Comparison of ENCODE assay signal across 19 cellular contexts in the genomic region with DNA sequence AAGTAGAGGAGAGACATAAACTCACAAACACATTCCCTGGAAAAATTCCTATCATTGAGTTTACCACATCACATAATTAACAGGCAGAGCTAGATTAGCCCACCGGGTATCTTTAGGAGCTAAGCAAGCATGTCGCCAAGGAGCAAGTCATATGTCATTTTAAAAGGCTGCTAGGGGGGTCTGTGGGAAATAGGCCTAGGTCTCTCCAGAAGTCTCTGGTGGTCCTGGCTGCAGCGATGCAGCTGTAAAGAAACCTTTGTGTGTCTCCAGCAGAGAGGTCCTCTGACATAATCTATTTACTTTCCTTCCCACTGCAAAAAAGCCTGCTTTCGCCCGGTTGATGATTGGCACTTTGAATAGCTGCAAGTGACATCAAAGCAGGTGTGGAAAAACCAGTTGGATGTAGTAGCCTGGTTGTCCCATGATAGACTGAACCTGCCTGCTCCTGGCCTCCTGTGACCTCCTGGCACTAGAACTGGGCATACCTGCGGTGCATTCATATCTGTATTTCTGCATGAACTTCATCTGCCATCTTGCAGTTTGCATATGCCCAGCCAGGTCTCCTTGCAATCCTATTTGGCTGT. TPM values are rescaled to one million over a fixed set of nuclear protein-coding genes. Genes with fewer than 3 reads are reported as not detected.
A peak's percentile ranks its signal among the peaks of the same experiment; 100 is the strongest.
DNase-seq lines count a peak whose midpoint lies in the region; ATAC-seq and TF ChIP-seq lines count a peak whose summit lies in the region.
"Had no signal": no experiment of that assay in that cellular context is flagged by ENCODE, and none has a peak within 500 bp of the region (broad histone marks: within the 10 kb centered on the region; RNA-seq: fewer than 3 reads in every experiment).

No MANE protein-coding gene starts in this region.

- no peak overlapping the region for H4K5ac ChIP-seq in H9 (ENCODE audit: insufficient read length, low read depth, low read length)

- no peak overlapping the region for H3K9ac ChIP-seq in H9 (ENCODE audit: extremely low read depth, insufficient read length, low read length)

- DNase-seq in cardiac muscle cell (ENCODE audit: low read depth in 1 of 2, low spot score in 1 of 2), result no peak
- DNase-seq in left cardiac atrium, result no peak
- peak; percentile 75 for DNase-seq in NCI-H748 (lab: John Stamatoyannopoulos, UW; ENCODE audit: unreplicated experiment)
- peak; percentile 46 for DNase-seq in left kidney (ENCODE audit: low read depth, low spot score)
- no peak for DNase-seq in HFFc6
- no peak for DNase-seq in activated naive CD4-positive, alpha-beta T cell treated with anti-CD3 and anti-CD28 coated beads, Interleukin-2, amount 50 U/mL, for 16 hours
- no peak for DNase-seq in H9
- DNase-seq: activated CD4-positive, CD25-positive, alpha-beta regulatory T cell treated with anti-CD3 and anti-CD28 coated beads, Interleukin-2, amount 50 U/mL, for 72 hours; activated gamma-delta T cell; CD4-positive, alpha-beta memory T cell; colonic mucosa; H7; midbrain; NCI-H82; stimulated activated CD4-positive, alpha-beta T cell treated with anti-CD3 and anti-CD28 coated beads, Interleukin-4, amount 100 ng/mL, for 4 hours; tibial artery had no signal

- no peak overlapping the region for H3K18ac ChIP-seq in H9 (ENCODE audit: insufficient read length, low read depth, low read length)

- WGBS in H9 (ENCODE audit: extremely low coverage, insufficient read length, low lambda C conversion rate), result no CpG with 5 or more reads among the region's 6 CpGs

- no peak overlapping the region for H2BK15ac ChIP-seq in H9 (ENCODE audit: low read depth, low read length)

- no peak overlapping the region for H3K4me3 ChIP-seq in cardiac muscle cell
- H3K4me3 ChIP-seq: ascending aorta, colonic mucosa, tibial artery had no signal

- peaks cover 59% of the 10 kb centered on the region for H3K4me1 ChIP-seq in cardiac muscle cell (ENCODE audit: low read depth)
- no peaks in the 10 kb centered on the region for H3K4me1 ChIP-seq in H9 (ENCODE audit: insufficient read depth, low read length)
- H3K4me1 ChIP-seq: ascending aorta, colonic mucosa had no signal

- peaks cover 3% of the 10 kb centered on the region for H3K4me1 Mint-ChIP-seq in HFFc6 (ENCODE audit: low read depth)
- H3K4me1 Mint-ChIP-seq in H9, result no peaks in the 10 kb centered on the region; a peak in 1 of 4 replicates

- H2BK120ac ChIP-seq in H9 (ENCODE audit: low read depth, low read length, poor library complexity, severe bottlenecking), result no peak overlapping the region

- H3K27me3 Mint-ChIP-seq in HFFc6 (ENCODE audit: insufficient read depth), result peaks cover 10% of the 10 kb centered on the region; the same call in 1 of the 2 replicates
- H3K27me3 Mint-ChIP-seq in H9 (ENCODE audit: low read depth), result peaks cover 10% of the 10 kb centered on the region
- H3K27me3 Mint-ChIP-seq: CD4-positive, alpha-beta memory T cell had no signal

- H3K27ac Mint-ChIP-seq in HFFc6 (no peak overlapping the region), H9 (no peak overlapping the region)

- H3K4me3 Mint-ChIP-seq in HFFc6, result no peak overlapping the region
- no peak overlapping the region for H3K4me3 Mint-ChIP-seq in H9
- H3K4me3 Mint-ChIP-seq: CD4-positive, alpha-beta memory T cell had no signal

- H3K36me3 ChIP-seq in cardiac muscle cell, result no peaks in the 10 kb centered on the region
- H3K36me3 ChIP-seq: ascending aorta, colonic mucosa, tibial artery had no signal

- intact Hi-C loops in left cardiac atrium (cut with DNase I), result no loop called here

- no peak overlapping the region for H3K23ac ChIP-seq in H9 (ENCODE audit: insufficient read length, low read depth, low read length)

- no peaks in the 10 kb centered on the region for H3K9me3 Mint-ChIP-seq in HFFc6
- H3K9me3 Mint-ChIP-seq in H9, result no peaks in the 10 kb centered on the region
- H3K9me3 Mint-ChIP-seq: CD4-positive, alpha-beta memory T cell had no signal

- H3K36me3 Mint-ChIP-seq in HFFc6 (ENCODE audit: low read depth), result no peaks in the 10 kb centered on the region
- H3K36me3 Mint-ChIP-seq in H9 (ENCODE audit: insufficient read depth in 1 of 3, low read depth in 3 of 3), result no peaks in the 10 kb centered on the region
- H3K36me3 Mint-ChIP-seq: CD4-positive, alpha-beta memory T cell had no signal

- no peak overlapping the region for H4K91ac ChIP-seq in H9 (ENCODE audit: insufficient read length, low read depth, low read length)

- no peaks in the 10 kb centered on the region for H3K79me2 ChIP-seq in H9 (ENCODE audit: insufficient read depth, low read length)

- H3K4me2 ChIP-seq in H9 (ENCODE audit: insufficient read depth, insufficient read length, low read length), result no peak overlapping the region

- no peaks in the 10 kb centered on the region for H3K79me1 ChIP-seq in H9 (ENCODE audit: insufficient read depth, low read depth, low read length, poor library complexity, severe bottlenecking)

- H2BK12ac ChIP-seq in H9 (ENCODE audit: insufficient read length, low read depth, low read length), result no peak overlapping the region

- no peak overlapping the region for H2AK5ac ChIP-seq in H9 (ENCODE audit: insufficient read length, low read length)

- no peak for ATAC-seq in left cardiac atrium
- no peak for ATAC-seq in HG02678 (IDR thresholded peaks at IDR 0.05; ENCODE audit: unreplicated experiment)

- no peak overlapping the region for H2BK20ac ChIP-seq in H9 (ENCODE audit: low read depth, low read length, poor library complexity, severe bottlenecking)

- no peaks in the 10 kb centered on the region for H3K23me2 ChIP-seq in H9 (ENCODE audit: insufficient read length, low read depth, low read length, poor library complexity, severe bottlenecking)

- no peak overlapping the region for H3K56ac ChIP-seq in H9 (ENCODE audit: insufficient read length, low read depth, low read length)

- H4K20me1 ChIP-seq in H9 (ENCODE audit: control insufficient read depth, insufficient read depth, insufficient read length), result no peaks in the 10 kb centered on the region

- H3K14ac ChIP-seq in H9 (ENCODE audit: insufficient read depth, low read length), result no peak overlapping the region

- H3K4ac ChIP-seq in H9 (ENCODE audit: low read depth, low read length), result no peak overlapping the region

- TF ChIP-seq CTCF in cardiac muscle cell (IDR thresholded peaks at IDR 0.05; ENCODE audit: low read depth, low read length) (no peak), HFFc6 (IDR thresholded peaks at IDR 0.05) (no peak), H9 (conservative IDR thresholded peaks at IDR 0.05) (no peak)

- H3K27me3 ChIP-seq in cardiac muscle cell (no peaks in the 10 kb centered on the region), H9 (ENCODE audit: insufficient read depth, low read length) (no peaks in the 10 kb centered on the region)
- H3K27me3 ChIP-seq: ascending aorta, colonic mucosa, tibial artery had no signal

- no peak overlapping the region for H2BK5ac ChIP-seq in H9 (ENCODE audit: insufficient read length, low read length)

- H3T11ph ChIP-seq in H9 (ENCODE audit: low read length), result no peak overlapping the region

- H3K27ac ChIP-seq in cardiac muscle cell (peak overlapping the region; percentile 89), H9 (ENCODE audit: insufficient read length, low read depth, low read length) (no peak overlapping the region)
- H3K27ac ChIP-seq: ascending aorta, colonic mucosa, epithelial cell of prostate, tibial artery had no signal

- no peak overlapping the region for H4K8ac ChIP-seq in H9 (replicated peaks; ENCODE audit: insufficient read length, low read depth, low read length)

- no peaks in the 10 kb centered on the region for H3K9me3 ChIP-seq in cardiac muscle cell (ENCODE audit: low read depth)
- no peaks in the 10 kb centered on the region for H3K9me3 ChIP-seq in H9 (ENCODE audit: control insufficient read depth, low read depth, low read length)
- H3K9me3 ChIP-seq: ascending aorta, colonic mucosa, tibial artery had no signal

- H2AFZ ChIP-seq in H9 (ENCODE audit: low read length), result no peak overlapping the region

RNA-seq across cellular contexts. Expression of gene RASSF5, which starts 13.8 kb away (rescaled TPM):
- total RNA-seq in cardiac muscle cell, result 45.3 and 50.7 TPM in 2 replicates
- polyA plus RNA-seq in cardiac muscle cell, result 40.9 and 42.0 TPM in 2 replicates
- total RNA-seq in left cardiac atrium, result 10 to 100 TPM in 1 of 2 donors, 1 to 10 TPM in 1; 7.8 to 10.0 TPM
- 1 to 10 TPM in 2 of 6 experiments, under 1 TPM in 4; 0.52 to 1.1 (median 0.82) TPM for total RNA-seq in HFFc6 (2021; fragmentation: NEBNext Ultra II Directional; extraction: Animal tissue kit (Norgen Biotek cat#: 25700))
- 0.50 and 0.81 TPM in 2 replicates for total RNA-seq in H9 (2021)

RNA-seq across cellular contexts. Expression of gene IKBKE, which starts 50.8 kb away (rescaled TPM):
- 22.8 and 24.7 TPM in 2 replicates for total RNA-seq in cardiac muscle cell
- polyA plus RNA-seq in cardiac muscle cell, result 13.6 and 27.0 TPM in 2 replicates
- 1 to 10 TPM in 1 of 2 donors, under 1 TPM in 1; 0.94 to 1.7 TPM for total RNA-seq in left cardiac atrium
- total RNA-seq in HFFc6 (2021; fragmentation: NEBNext Ultra II Directional; extraction: Animal tissue kit (Norgen Biotek cat#: 25700)), result 10 to 100 TPM; 15.1 to 19.6 (median 17.1) TPM
- total RNA-seq in H9 (2021), result 5.7 and 6.6 TPM in 2 replicates

Comparison
In these comparisons a context has a peak if more than half of its experiments do, and no peak if none do; other contexts are left out.
1. DNase-seq: peak in NCI-H748 (single experiment) and left kidney (single experiment); none in cardiac muscle cell (0 of 2), left cardiac atrium (single experiment), HFFc6 (single experiment), activated naive CD4-positive, alpha-beta T cell treated with anti-CD3 and anti-CD28 coated beads, Interleukin-2, amount 50 U/mL, for 16 hours (single experiment) and H9 (single experiment).